ENCODE assay signal across 25 cellular contexts in genomic region chr21:36719614-36720013, GRCh38. TPM values are rescaled to one million over a fixed set of nuclear protein-coding genes. Genes with fewer than 3 reads are reported as not detected.
DNase-seq lines count a peak whose midpoint lies in the region; ATAC-seq, FAIRE-seq and TF ChIP-seq lines count a peak whose summit lies in the region.
"Had no signal": no experiment of that assay in that cellular context is flagged by ENCODE, and none has a peak within 500 bp of the region (broad histone marks: within the 10 kb centered on the region; RNA-seq: fewer than 3 reads in every experiment).

No MANE protein-coding gene starts in this region.

- BruUV-seq in MCF 10A (replicated peaks; lab: Mats Ljungman, UMichigan), result no TSS peak

- DNase-seq in NCI-H526 (lab: John Stamatoyannopoulos, UW), result peak; percentile 34 to 81
- no peak for DNase-seq in MCF 10A (ENCODE audit: unreplicated experiment)
- peak; percentile 88 to 93 for DNase-seq in left colon
- peak; percentile 28 for DNase-seq in spleen
- no peak for DNase-seq in gastrocnemius medialis
- no peak for DNase-seq in GM12892 (ENCODE audit: insufficient read length)
- DNase-seq: activated CD4-positive, alpha-beta T cell treated with anti-CD3 and anti-CD28 coated beads for 1 hour; activated CD8-positive, alpha-beta memory T cell treated with anti-CD3 and anti-CD28 coated beads for 24 hours; activated T-cell treated with anti-CD3 and anti-CD28 coated beads, Interleukin-2, amount 50 U/mL, for 72 hours; COR-L47; EL; NCI-H146; NCI-H2171 treated with DMSO at 0.1 percent for 48 hours; NCI-H774; thyroid gland had no signal

- peak; percentile 95 for ATAC-seq in left colon
- no peak for ATAC-seq in HG02610 (IDR thresholded peaks at IDR 0.05; ENCODE audit: unreplicated experiment)
- no peak for ATAC-seq in HG03159 (IDR thresholded peaks at IDR 0.05; ENCODE audit: unreplicated experiment)
- no peak for ATAC-seq in gastrocnemius medialis
- ATAC-seq: activated T-cell treated with anti-CD3 and anti-CD28 coated beads, Interleukin-2, amount 50 U/mL, for 72 hours; left lung; stimulated activated memory B cell treated with anti-CD40 and anti-IgM and Interleukin-4, amounts not matched to agents 10 μg/mL and 1 μg/mL and 100 μg/mL, for 72 hours had no signal

- in situ Hi-C loops in gastrocnemius medialis (cut with MboI; ENCODE audit: low sequenced_read_pairs in 4 of 4), result no loop called here

- peaks cover 12% of the 10 kb centered on the region for H3K4me1 Mint-ChIP-seq in MCF 10A (ENCODE audit: insufficient read depth, unreplicated experiment)
- H3K4me1 Mint-ChIP-seq: stimulated activated memory B cell treated with anti-CD40 and anti-IgM and Interleukin-4, amounts not matched to agents 10 μg/mL and 1 μg/mL and 100 μg/mL, for 72 hours had no signal

- TF ChIP-seq CTCF in MCF 10A (IDR thresholded peaks at IDR 0.05; ENCODE audit: unreplicated experiment) (no peak), spleen (IDR thresholded peaks at IDR 0.05 in 8 of 11, conservative IDR thresholded peaks at IDR 0.05 in 3 of 11) (no peak), gastrocnemius medialis (IDR thresholded peaks at IDR 0.05 in 4 of 5, conservative IDR thresholded peaks at IDR 0.05 in 1 of 5) (no peak)

- H3K36me3 ChIP-seq in spleen, result no peaks in the 10 kb centered on the region
- H3K36me3 ChIP-seq in gastrocnemius medialis, result no peaks in the 10 kb centered on the region
- H3K36me3 ChIP-seq: left lung, thyroid gland had no signal

- 83 to 95% (median 93%) methylated on average over 10 of the region's 10 CpGs for WGBS in spleen, 5 donors

- no peaks in the 10 kb centered on the region for H3K9me3 Mint-ChIP-seq in MCF 10A (ENCODE audit: unreplicated experiment)
- H3K9me3 Mint-ChIP-seq: activated T-cell treated with anti-CD3 and anti-CD28 coated beads, Interleukin-2, amount 50 U/mL, for 72 hours; dendritic cell treated with granulocyte-macrophage colony-stimulating factor and Interleukin-4, amounts not matched to agents 40 ng/mL and 50 ng/mL, for 4 days; stimulated activated memory B cell treated with anti-CD40 and anti-IgM and Interleukin-4, amounts not matched to agents 10 μg/mL and 1 μg/mL and 100 μg/mL, for 72 hours had no signal

- H3K4me1 ChIP-seq in spleen, result no peaks in the 10 kb centered on the region
- no peaks in the 10 kb centered on the region for H3K4me1 ChIP-seq in gastrocnemius medialis
- H3K4me1 ChIP-seq: left lung, thyroid gland had no signal

- H3K27me3 ChIP-seq in spleen (replicated peaks in 1 of 7), result peaks cover 0 to 85% (median 20%) of the 10 kb centered on the region in 7 donors
- peaks cover 0 to 16% (median 7%) of the 10 kb centered on the region in 3 donors for H3K27me3 ChIP-seq in gastrocnemius medialis

- no peaks in the 10 kb centered on the region for H3K9me3 ChIP-seq in spleen
- H3K9me3 ChIP-seq in gastrocnemius medialis, result no peaks in the 10 kb centered on the region
- H3K9me3 ChIP-seq: left lung, thyroid gland had no signal

- FAIRE-seq in GM12892 (lab: Jason Lieb, UNC), result no peak
- FAIRE-seq: bronchial epithelial cell, GM18507 had no signal

- peaks cover 23% of the 10 kb centered on the region for H3K36me3 Mint-ChIP-seq in MCF 10A (ENCODE audit: insufficient read depth, unreplicated experiment)
- H3K36me3 Mint-ChIP-seq: activated naive CD8-positive, alpha-beta T cell; stimulated activated memory B cell treated with anti-CD40 and anti-IgM and Interleukin-4, amounts not matched to agents 10 μg/mL and 1 μg/mL and 100 μg/mL, for 72 hours had no signal

- TF ChIP-seq POLR2A in spleen (IDR thresholded peaks at IDR 0.05) (no peak), gastrocnemius medialis (IDR thresholded peaks at IDR 0.05) (no peak), GM12892 (IDR thresholded peaks at IDR 0.05; ENCODE audit: low read depth, low read length) (no peak)

- H3K27me3 Mint-ChIP-seq in MCF 10A (ENCODE audit: insufficient read depth, unreplicated experiment), result no peaks in the 10 kb centered on the region

- H3K27ac ChIP-seq in spleen (no peak overlapping the region), gastrocnemius medialis (no peak overlapping the region)
- H3K27ac ChIP-seq: GM23248, left lung, thyroid gland had no signal

- no peak overlapping the region for H3K4me3 Mint-ChIP-seq in MCF 10A (ENCODE audit: unreplicated experiment)
- H3K4me3 Mint-ChIP-seq: activated naive CD8-positive, alpha-beta T cell; activated T-cell treated with anti-CD3 and anti-CD28 coated beads, Interleukin-2, amount 50 U/mL, for 72 hours; dendritic cell treated with granulocyte-macrophage colony-stimulating factor and Interleukin-4, amounts not matched to agents 40 ng/mL and 50 ng/mL, for 4 days; stimulated activated memory B cell treated with anti-CD40 and anti-IgM and Interleukin-4, amounts not matched to agents 10 μg/mL and 1 μg/mL and 100 μg/mL, for 72 hours had no signal

- intact Hi-C loops in MCF 10A (cut with micrococcal nuclease), result no loop called here
- intact Hi-C loops in left colon (cut with DNase I, micrococcal nuclease), result no loop called here
- intact Hi-C loops in spleen (cut with DNase I; ENCODE audit: low total_unique reads), result no loop called here
- intact Hi-C loops in gastrocnemius medialis (cut with DNase I; ENCODE audit: low total_unique reads), result no loop called here

- peak overlapping the region; percentile 76 for H3K27ac Mint-ChIP-seq in MCF 10A (ENCODE audit: low read depth, unreplicated experiment)
- H3K27ac Mint-ChIP-seq: activated naive CD8-positive, alpha-beta T cell; activated T-cell treated with anti-CD3 and anti-CD28 coated beads, Interleukin-2, amount 50 U/mL, for 72 hours; dendritic cell treated with granulocyte-macrophage colony-stimulating factor and Interleukin-4, amounts not matched to agents 40 ng/mL and 50 ng/mL, for 4 days; stimulated activated memory B cell treated with anti-CD40 and anti-IgM and Interleukin-4, amounts not matched to agents 10 μg/mL and 1 μg/mL and 100 μg/mL, for 72 hours had no signal

- CTCF ChIA-PET in MCF 10A (lab: Yijun Ruan, JAX), result interaction anchor here (0.6 to 0.9 kb wide), 3 partner anchors 89 to 245 kb away, joined by 4 read pairs; no protein-coding TSS in a partner anchor

- POLR2A ChIA-PET in MCF 10A (lab: Yijun Ruan, JAX), result interaction anchor here (0.6 to 1.8 kb wide), 6 partner anchors 19 to 270 kb away, joined by 3 to 5 read pairs (median 4); no protein-coding TSS in a partner anchor

- H3K4me3 ChIP-seq in spleen (no peak overlapping the region), gastrocnemius medialis (no peak overlapping the region)
- H3K4me3 ChIP-seq: GM23248, left lung, thyroid gland had no signal

RNA-seq across cellular contexts. Expression of gene SIM2, which starts 20.7 kb away (rescaled TPM):
- total RNA-seq in MCF 10A (2022) (11.2 and 14.4 TPM in 2 replicates), left colon (under 1 TPM in 1 of 2 donors, not detected in 1; 0.34 TPM), spleen (not detected), gastrocnemius medialis (1 to 10 TPM in 3 of 4 donors, under 1 TPM in 1; 1.00 to 9.3 (median 4.1) TPM)
- not detected for polyA plus RNA-seq in spleen
- polyA plus RNA-seq in GM12892 (2012; ENCODE audit: missing spikeins), result 0.06 TPM
- total RNA-seq: GM23248, left lung, right cardiac atrium, thyroid gland had no signal
- polyA plus RNA-seq: right cardiac atrium had no signal

Comparison
In these comparisons a context has a peak if more than half of its experiments do, and no peak if none do; other contexts are left out.
1. DNase-seq: peak in NCI-H526 (2 of 2), left colon (2 of 2) and spleen (single experiment); none in MCF 10A (single experiment), gastrocnemius medialis (0 of 2) and GM12892 (single experiment).